Comparison of ENCODE assay signal across 12 cellular contexts in genomic region chr20:1664911-1665310, GRCh38. TPM values are rescaled to one million over a fixed set of nuclear protein-coding genes. Genes with fewer than 3 reads are reported as not detected.
DNase-seq lines count a peak whose midpoint lies in the region; ATAC-seq and TF ChIP-seq lines count a peak whose summit lies in the region.
"Had no signal": no experiment of that assay in that cellular context is flagged by ENCODE, and none has a peak within 500 bp of the region (broad histone marks: within the 10 kb centered on the region; RNA-seq: fewer than 3 reads in every experiment).

No MANE protein-coding gene starts in this region.

- H3K4me1 Mint-ChIP-seq in T-helper 17 cell = peaks cover 50% of the 10 kb centered on the region
- H3K4me1 Mint-ChIP-seq in activated naive CD4-positive, alpha-beta T cell treated with anti-CD3 and anti-CD28 coated beads for 36 hours (ENCODE audit: low read depth) = peaks cover 90% of the 10 kb centered on the region

- peak overlapping the region; percentile 50 for H3K4me2 ChIP-seq in DND-41 (ENCODE audit: insufficient read depth, low read length)
- H3K4me2 ChIP-seq in SK-N-SH = no peak overlapping the region
- H3K4me2 ChIP-seq: smooth muscle cell had no signal

- H3F3A ChIP-seq in SK-N-SH (replicated peaks; ENCODE audit: insufficient read depth) = no peaks in the 10 kb centered on the region

- no peaks in the 10 kb centered on the region for H3K9me2 ChIP-seq in SK-N-SH

- H3K4me1 ChIP-seq in DND-41 (ENCODE audit: insufficient read depth, low read length) (peaks cover 41% of the 10 kb centered on the region), gastrocnemius medialis (no peaks in the 10 kb centered on the region), SK-N-SH (ENCODE audit: control insufficient read depth in 1 of 2, insufficient read depth in 2 of 2, low read depth in 1 of 2, low read length in 1 of 2) (no peaks in the 10 kb centered on the region; a peak in 1 of 4 replicates)

- H2AFZ ChIP-seq in DND-41 (ENCODE audit: low read depth, low read length) = peak overlapping the region; percentile 60
- H2AFZ ChIP-seq in SK-N-SH (ENCODE audit: low read depth) = no peak overlapping the region

- TF ChIP-seq POLR2A in gastrocnemius medialis (IDR thresholded peaks at IDR 0.05) = no peak
- no peak for TF ChIP-seq POLR2A in erythroblast (IDR thresholded peaks at IDR 0.05; ENCODE audit: low read length)

- peak overlapping the region; percentile 77 for H3K4me3 Mint-ChIP-seq in T-helper 17 cell
- peak overlapping the region; percentile 67 for H3K4me3 Mint-ChIP-seq in activated naive CD4-positive, alpha-beta T cell treated with anti-CD3 and anti-CD28 coated beads for 36 hours
- H3K4me3 Mint-ChIP-seq: HFFc6 had no signal

- no peaks in the 10 kb centered on the region for H3K36me3 ChIP-seq in DND-41 (ENCODE audit: insufficient read depth, low read length)
- H3K36me3 ChIP-seq in gastrocnemius medialis = no peaks in the 10 kb centered on the region
- no peaks in the 10 kb centered on the region for H3K36me3 ChIP-seq in SK-N-SH (replicated peaks in 1 of 2; ENCODE audit: control insufficient read depth in 1 of 2, insufficient read depth in 2 of 2, low read length in 1 of 2)

- CTCF ChIA-PET in activated naive CD4-positive, alpha-beta T cell treated with anti-CD3 and anti-CD28 coated beads for 36 hours (lab: Charles Lee) = interaction anchor here (1.0 to 3.2 kb wide), 4 partner anchors 9 to 69 kb away, joined by 3 to 18 read pairs (median 4); no protein-coding TSS in a partner anchor
- CTCF ChIA-PET in SK-N-SH (lab: Yijun Ruan, JAX) = interaction anchor here (1.0 to 1.3 kb wide), 2 partner anchors 10 to 156 kb away, joined by 3 read pairs; no protein-coding TSS in a partner anchor

- H3K9ac ChIP-seq in DND-41 (ENCODE audit: low read depth, low read length) (peak overlapping the region; percentile 37), SK-N-SH (no peak overlapping the region)

- POLR2A ChIA-PET in SK-N-SH (lab: Yijun Ruan, JAX) = interaction anchor here (0.5 kb wide), 1 partner anchor 889 kb away, joined by 3 read pairs; no protein-coding TSS in a partner anchor

- H3K79me2 ChIP-seq in DND-41 (ENCODE audit: insufficient read depth, low read length) (no peaks in the 10 kb centered on the region), SK-N-SH (ENCODE audit: insufficient read depth) (no peaks in the 10 kb centered on the region)

- TF ChIP-seq CTCF in DND-41 (IDR thresholded peaks at IDR 0.05; ENCODE audit: borderline replicate concordance, extremely low read depth, low read length, poor library complexity, severe bottlenecking) (no peak), gastrocnemius medialis (IDR thresholded peaks at IDR 0.05 in 4 of 5, conservative IDR thresholded peaks at IDR 0.05 in 1 of 5) (no peak), SK-N-SH (IDR thresholded peaks at IDR 0.05) (no peak)

- peak; percentile 88 for DNase-seq in DND-41
- peak in 2 of 3 donors; percentile 25 to 29 for DNase-seq in T-helper 17 cell
- peak; percentile 85 for DNase-seq in activated naive CD4-positive, alpha-beta T cell treated with anti-CD3 and anti-CD28 coated beads for 36 hours
- DNase-seq in stimulated activated CD4-positive, alpha-beta T cell treated with anti-CD3 and anti-CD28 coated beads, Interleukin-2, amount 100 ng/mL, for 4 hours (ENCODE audit: low read depth) = peak; percentile 54
- no peak for DNase-seq in gastrocnemius medialis
- no peak for DNase-seq in DMS 273 treated with DMSO at 0.1 percent for 48 hours (lab: John Stamatoyannopoulos, UW)
- DNase-seq in erythroblast (lab: John Stamatoyannopoulos, UW) = no peak
- no peak for DNase-seq in SK-N-SH
- DNase-seq: HFFc6, NCI-H510A had no signal

- in situ Hi-C loops in gastrocnemius medialis (cut with MboI; ENCODE audit: low sequenced_read_pairs in 4 of 4) = no loop called here

- TF ChIP-seq EP300 in SK-N-SH (IDR thresholded peaks at IDR 0.05; ENCODE audit: borderline replicate concordance in 1 of 2, low read depth in 1 of 2, low read length in 1 of 2) = no peak

- H3K27me3 Mint-ChIP-seq in T-helper 17 cell = no peaks in the 10 kb centered on the region
- H3K27me3 Mint-ChIP-seq in activated naive CD4-positive, alpha-beta T cell treated with anti-CD3 and anti-CD28 coated beads for 36 hours (ENCODE audit: low read depth) = no peaks in the 10 kb centered on the region

- no peaks in the 10 kb centered on the region for H3K36me3 Mint-ChIP-seq in T-helper 17 cell (ENCODE audit: low read depth)
- peaks cover 17% of the 10 kb centered on the region for H3K36me3 Mint-ChIP-seq in activated naive CD4-positive, alpha-beta T cell treated with anti-CD3 and anti-CD28 coated beads for 36 hours (ENCODE audit: low read depth)

- TF ChIP-seq RAD21 in SK-N-SH (IDR thresholded peaks at IDR 0.05; ENCODE audit: low read length) = no peak

- peak; percentile 96 for ATAC-seq in DND-41 (ENCODE audit: insufficient read depth, low read depth)
- ATAC-seq in T-helper 17 cell = peak; percentile 60
- ATAC-seq in gastrocnemius medialis = no peak

- H3K9me3 ChIP-seq in DND-41 (ENCODE audit: insufficient read depth, low read length, severe bottlenecking) (no peaks in the 10 kb centered on the region), T-helper 17 cell (ENCODE audit: control insufficient read depth, low read length, poor library complexity, severe bottlenecking) (no peaks in the 10 kb centered on the region), gastrocnemius medialis (no peaks in the 10 kb centered on the region), SK-N-SH (no peaks in the 10 kb centered on the region)

- intact Hi-C loops in activated naive CD4-positive, alpha-beta T cell treated with anti-CD3 and anti-CD28 coated beads for 36 hours (cut with micrococcal nuclease) = loop anchor here (1.0 to 10.0 kb wide), 8 partner anchors 7 to 830 kb away; partner anchors contain the start of genes FAM110A, NSFL1C and STK35
- intact Hi-C loops in gastrocnemius medialis (cut with DNase I; ENCODE audit: low total_unique reads) = no loop called here

- peak overlapping the region; percentile 49 for H3K27ac Mint-ChIP-seq in T-helper 17 cell
- peak overlapping the region; percentile 98 for H3K27ac Mint-ChIP-seq in activated naive CD4-positive, alpha-beta T cell treated with anti-CD3 and anti-CD28 coated beads for 36 hours
- H3K27ac Mint-ChIP-seq: HFFc6 had no signal

- H4K20me1 ChIP-seq in DND-41 (ENCODE audit: insufficient read depth, low read length) (no peaks in the 10 kb centered on the region), SK-N-SH (ENCODE audit: insufficient read depth) (no peaks in the 10 kb centered on the region)

- H3K27ac ChIP-seq in DND-41 (ENCODE audit: low read length) (peak overlapping the region; percentile 83), gastrocnemius medialis (no peak overlapping the region), SK-N-SH (ENCODE audit: low read depth in 2 of 2, low read length in 1 of 2) (no peak overlapping the region)

- H3K27me3 ChIP-seq in DND-41 (ENCODE audit: insufficient read depth, low read length, poor library complexity) = no peaks in the 10 kb centered on the region
- no peaks in the 10 kb centered on the region for H3K27me3 ChIP-seq in gastrocnemius medialis
- H3K27me3 ChIP-seq in SK-N-SH (ENCODE audit: insufficient read depth) = no peaks in the 10 kb centered on the region

- H3K9me3 Mint-ChIP-seq in activated naive CD4-positive, alpha-beta T cell treated with anti-CD3 and anti-CD28 coated beads for 36 hours = no peaks in the 10 kb centered on the region
- H3K9me3 Mint-ChIP-seq: HFFc6 had no signal

- peak overlapping the region in 1 of 2 experiments; percentile 13; a peak in 1 of 4 replicates for H3K4me3 ChIP-seq in DND-41 (ENCODE audit: low read depth in 1 of 2, low read length in 2 of 2)
- no peak overlapping the region for H3K4me3 ChIP-seq in gastrocnemius medialis
- no peak overlapping the region for H3K4me3 ChIP-seq in SK-N-SH (ENCODE audit: low read depth in 2 of 2, low read length in 1 of 2)
- H3K4me3 ChIP-seq: smooth muscle cell had no signal

- WGBS in SK-N-SH (ENCODE audit: low lambda C conversion rate) = 59% methylated on average over 5 of the region's 5 CpGs

TF ChIP-seq in SK-N-SH, 30 proteins besides CTCF, POLR2A, EP300 and RAD21 (continues in another document):
- TF ChIP-seq JUND (IDR thresholded peaks at IDR 0.05) (no peak), TAF1 (IDR thresholded peaks at IDR 0.05; ENCODE audit: borderline replicate concordance, low read depth, low read length) (no peak), EZH2phosphoT487 (IDR thresholded peaks at IDR 0.05; ENCODE audit: borderline replicate concordance, low read depth) (no peak), PBX3 (IDR thresholded peaks at IDR 0.05) (no peak)

RNA-seq across cellular contexts. Expression of gene SIRPG, which starts 7.3 kb away (rescaled TPM):
- total RNA-seq in T-helper 17 cell = 10 to 100 TPM; 45.3 to 47.5 TPM
- 10 to 100 TPM; 35.9 to 36.3 TPM for total RNA-seq in activated naive CD4-positive, alpha-beta T cell treated with anti-CD3 and anti-CD28 coated beads for 36 hours
- total RNA-seq in gastrocnemius medialis = not detected
- polyA plus RNA-seq in SK-N-SH (2012; rRNA removed) = not detected in 2 replicates
- polyA plus RNA-seq in SK-N-SH (2012; cell fraction: cytosol; rRNA removed) = not detected in 2 replicates
- not detected in 2 replicates for polyA plus RNA-seq in SK-N-SH (2012; cell fraction: nucleus; rRNA removed)
- total RNA-seq: cardiac septum, HFFc6, smooth muscle cell had no signal
- polyA plus RNA-seq: smooth muscle cell had no signal

RNA-seq across cellular contexts. Expression of gene SIRPB1, which starts 45.1 kb away (rescaled TPM):
- total RNA-seq in T-helper 17 cell (1 to 10 TPM; 4.4 to 4.6 TPM), gastrocnemius medialis (1 to 10 TPM in 2 of 4 donors, under 1 TPM in 1, not detected in 1; 0.20 to 4.4 (median 1.8) TPM)
- 1 to 10 TPM; 1.4 to 2.0 TPM for total RNA-seq in activated naive CD4-positive, alpha-beta T cell treated with anti-CD3 and anti-CD28 coated beads for 36 hours
- 0.19 and 0.53 TPM in 2 replicates for polyA plus RNA-seq in SK-N-SH (2012; rRNA removed)
- 0.24 and 0.30 TPM in 2 replicates for polyA plus RNA-seq in SK-N-SH (2012; cell fraction: cytosol; rRNA removed)
- 0.22 and 0.50 TPM in 2 replicates for polyA plus RNA-seq in SK-N-SH (2012; cell fraction: nucleus; rRNA removed)
- total RNA-seq: HFFc6 had no signal

Comparison
In these comparisons a context has a peak if more than half of its experiments do, and no peak if none do; other contexts are left out.
1. ATAC-seq: peak in DND-41 (single experiment) and T-helper 17 cell (single experiment); none in gastrocnemius medialis (0 of 2).
2. DNase-seq: peak in DND-41 (single experiment), T-helper 17 cell (2 of 3), activated naive CD4-positive, alpha-beta T cell treated with anti-CD3 and anti-CD28 coated beads for 36 hours (single experiment) and stimulated activated CD4-positive, alpha-beta T cell treated with anti-CD3 and anti-CD28 coated beads, Interleukin-2, amount 100 ng/mL, for 4 hours (single experiment); none in gastrocnemius medialis (0 of 2), DMS 273 treated with DMSO at 0.1 percent for 48 hours (single experiment), erythroblast (0 of 2) and SK-N-SH (single experiment).
3. RNA of gene SIRPG, which starts 7.3 kb away (total RNA-seq): 45.3 to 47.5 TPM in T-helper 17 cell and 35.9 to 36.3 TPM in activated naive CD4-positive, alpha-beta T cell treated with anti-CD3 and anti-CD28 coated beads for 36 hours; not detected in gastrocnemius medialis; every median in the first group is over 10 times any median in the second.